ENCODE assay signal across 43 cellular contexts in genomic region chr7:99893280-99893679, GRCh38. TPM values are rescaled to one million over a fixed set of nuclear protein-coding genes. Genes with fewer than 3 reads are reported as not detected.
"Had no signal": no experiment of that assay in that cellular context is flagged by ENCODE, and none has a peak within 500 bp of the region (broad histone marks: within the 10 kb centered on the region; RNA-seq: fewer than 3 reads in every experiment).

No MANE protein-coding gene starts in this region.

- H3K4me3 Mint-ChIP-seq: activated naive CD4-positive, alpha-beta T cell treated with anti-CD3 and anti-CD28 coated beads for 36 hours; activated naive CD4-positive, alpha-beta T cell treated with anti-CD3 and anti-CD28 coated beads, Interleukin-2, amount 10 ng/mL, durations not matched to agents 7 days and 5 days; activated naive CD4-positive, alpha-beta T cell treated with anti-CD3 and anti-CD28 coated beads, Interleukin-2, amount 50 U/mL, for 24 hours; activated naive CD8-positive, alpha-beta T cell treated with anti-CD3 and anti-CD28 coated beads for 36 hours; activated naive CD8-positive, alpha-beta T cell treated with anti-CD3 and anti-CD28 coated beads, Interleukin-2, amount 10 ng/mL, durations not matched to agents 7 days and 5 days; activated T-cell treated with anti-CD3 and anti-CD28 coated beads, Interleukin-2, amount 50 U/mL, for 24 hours; activated T-cell treated with anti-CD3 and anti-CD28 coated beads, Interleukin-2, amount 50 U/mL, for 4 hours; activated T-cell treated with anti-CD3 and anti-CD28 coated beads, Interleukin-2, amount 50 U/mL, for 72 hours; activated T-helper 1 cell treated with anti-CD3 and anti-CD28 coated beads, Interleukin-12 subunit alpha, Interleukin-12 subunit beta, Interleukin-2, Interleukin-4 antibody, amounts not matched to agents 30 ng/mL and 10 ng/mL and 1 ng/mL, durations not matched to agents 14 hours and 24 hours and 36 hours; activated T-helper 17 cell treated with anti-CD3 and anti-CD28 coated beads, Interleukin-2, amount 50 U/mL, for 72 hours; brain had no signal

- DNase-seq: activated effector memory CD4-positive, alpha-beta T cell treated with anti-CD3 and anti-CD28 coated beads, Interleukin-2, amount 50 U/mL, for 16 hours; activated effector memory CD4-positive, alpha-beta T cell treated with Interleukin-2 at 50 U/mL for 16 hours; activated gamma-delta T cell; activated gamma-delta T cell treated with Interleukin-2 at 50 U/mL for 16 hours; activated naive CD4-positive, alpha-beta T cell; activated naive CD4-positive, alpha-beta T cell treated with anti-CD3 and anti-CD28 coated beads for 36 hours; activated naive CD4-positive, alpha-beta T cell treated with anti-CD3 and anti-CD28 coated beads, Interleukin-2, amount 10 ng/mL, durations not matched to agents 7 days and 5 days; activated naive CD4-positive, alpha-beta T cell treated with anti-CD3 and anti-CD28 coated beads, Interleukin-2, amount 50 U/mL, for 16 hours; activated naive CD4-positive, alpha-beta T cell treated with Interleukin-2 at 50 U/mL for 16 hours; activated naive CD8-positive, alpha-beta T cell treated with anti-CD3 and anti-CD28 coated beads for 36 hours; activated naive CD8-positive, alpha-beta T cell treated with anti-CD3 and anti-CD28 coated beads, Interleukin-2, amount 10 ng/mL, durations not matched to agents 7 days and 5 days; activated T-cell treated with anti-CD3 and anti-CD28 coated beads, Interleukin-2, amount 50 U/mL, for 1 hour; activated T-cell treated with anti-CD3 and anti-CD28 coated beads, Interleukin-2, amount 50 U/mL, for 24 hours; activated T-cell treated with anti-CD3 and anti-CD28 coated beads, Interleukin-2, amount 50 U/mL, for 4 hours; activated T-cell treated with anti-CD3 and anti-CD28 coated beads, Interleukin-2, amount 50 U/mL, for 48 hours; activated T-cell treated with anti-CD3 and anti-CD28 coated beads, Interleukin-2, amount 50 U/mL, for 72 hours; adrenal gland; amniotic stem cell; amygdala; anterior cingulate cortex; aorta; body of pancreas; brain microvascular endothelial cell; caudate nucleus; central memory CD4-positive, alpha-beta T cell; cerebellar nuclear complex; colonic mucosa had no signal

- H3K27ac Mint-ChIP-seq: activated naive CD4-positive, alpha-beta T cell treated with anti-CD3 and anti-CD28 coated beads for 36 hours; activated naive CD4-positive, alpha-beta T cell treated with anti-CD3 and anti-CD28 coated beads, Interleukin-2, amount 10 ng/mL, durations not matched to agents 7 days and 5 days; activated naive CD4-positive, alpha-beta T cell treated with anti-CD3 and anti-CD28 coated beads, Interleukin-2, amount 50 U/mL, for 24 hours; activated naive CD8-positive, alpha-beta T cell treated with anti-CD3 and anti-CD28 coated beads for 36 hours; activated naive CD8-positive, alpha-beta T cell treated with anti-CD3 and anti-CD28 coated beads, Interleukin-2, amount 10 ng/mL, durations not matched to agents 7 days and 5 days; activated T-cell treated with anti-CD3 and anti-CD28 coated beads, Interleukin-2, amount 50 U/mL, for 24 hours; activated T-cell treated with anti-CD3 and anti-CD28 coated beads, Interleukin-2, amount 50 U/mL, for 72 hours; activated T-helper 1 cell treated with anti-CD3 and anti-CD28 coated beads, Interleukin-12 subunit alpha, Interleukin-12 subunit beta, Interleukin-2, Interleukin-4 antibody, amounts not matched to agents 30 ng/mL and 10 ng/mL and 1 ng/mL, durations not matched to agents 14 hours and 24 hours and 36 hours; activated T-helper 17 cell treated with anti-CD3 and anti-CD28 coated beads, Interleukin-2, amount 50 U/mL, for 72 hours; activated T-helper 2 cell treated with anti-CD3 and anti-CD28 coated beads, Interferon-gamma antibody, Interleukin-2, Interleukin-4, amounts not matched to agents 10 μg/mL and 5 μg/mL and 100 μg/mL, durations not matched to agents 14 hours and 24 hours and 36 hours; brain had no signal

- H3K27ac ChIP-seq: adrenal gland, ascending aorta, body of pancreas, brain microvascular endothelial cell, breast epithelium, cardiac muscle cell, colonic mucosa had no signal

- H3K27me3 ChIP-seq: adrenal gland, ascending aorta, body of pancreas, brain microvascular endothelial cell, breast epithelium, cardiac muscle cell, colonic mucosa had no signal

- H3K4me1 Mint-ChIP-seq: brain had no signal

- H3K36me3 Mint-ChIP-seq: brain had no signal

- ATAC-seq: activated naive CD4-positive, alpha-beta T cell treated with anti-CD3 and anti-CD28 coated beads, Interleukin-2, amount 50 U/mL, for 72 hours; activated T-cell treated with anti-CD3 and anti-CD28 coated beads, Interleukin-2, amount 50 U/mL, for 4 hours; activated T-cell treated with anti-CD3 and anti-CD28 coated beads, Interleukin-2, amount 50 U/mL, for 72 hours; activated T-helper 17 cell treated with anti-CD3 and anti-CD28 coated beads, Interleukin-2, amount 50 U/mL, for 72 hours; body of pancreas had no signal

- H3K36me3 ChIP-seq: breast epithelium, cardiac muscle cell, colonic mucosa had no signal

- H3K4me3 ChIP-seq: adrenal gland, ascending aorta, body of pancreas, breast epithelium, cardiac muscle cell, colonic mucosa had no signal

- H3K9me3 ChIP-seq: adrenal gland, ascending aorta, body of pancreas, breast epithelium, colonic mucosa had no signal

- H3K4me1 ChIP-seq: ascending aorta, body of pancreas, breast epithelium, colonic mucosa had no signal

- H3K9me3 Mint-ChIP-seq: activated naive CD4-positive, alpha-beta T cell treated with anti-CD3 and anti-CD28 coated beads for 36 hours; activated naive CD4-positive, alpha-beta T cell treated with anti-CD3 and anti-CD28 coated beads, Interleukin-2, amount 50 U/mL, for 24 hours; activated T-cell treated with anti-CD3 and anti-CD28 coated beads, Interleukin-2, amount 50 U/mL, for 24 hours; activated T-cell treated with anti-CD3 and anti-CD28 coated beads, Interleukin-2, amount 50 U/mL, for 4 hours; activated T-helper 17 cell treated with anti-CD3 and anti-CD28 coated beads, Interleukin-2, amount 50 U/mL, for 72 hours had no signal

- H3K27me3 Mint-ChIP-seq: activated naive CD4-positive, alpha-beta T cell treated with anti-CD3 and anti-CD28 coated beads, Interleukin-2, amount 10 ng/mL, durations not matched to agents 7 days and 5 days; activated naive CD4-positive, alpha-beta T cell treated with anti-CD3 and anti-CD28 coated beads, Interleukin-2, amount 50 U/mL, for 24 hours; activated naive CD8-positive, alpha-beta T cell treated with anti-CD3 and anti-CD28 coated beads for 36 hours; activated naive CD8-positive, alpha-beta T cell treated with anti-CD3 and anti-CD28 coated beads, Interleukin-2, amount 10 ng/mL, durations not matched to agents 7 days and 5 days; activated T-cell treated with anti-CD3 and anti-CD28 coated beads, Interleukin-2, amount 50 U/mL, for 24 hours; activated T-helper 17 cell treated with anti-CD3 and anti-CD28 coated beads, Interleukin-2, amount 50 U/mL, for 72 hours had no signal

- FAIRE-seq: astrocyte, colon had no signal

RNA-seq across cellular contexts. Expression of gene OR2AE1, which starts 16.4 kb away (rescaled TPM):
- total RNA-seq: activated naive CD4-positive, alpha-beta T cell treated with anti-CD3 and anti-CD28 coated beads for 36 hours; activated naive CD8-positive, alpha-beta T cell treated with anti-CD3 and anti-CD28 coated beads for 36 hours; ascending aorta; astrocyte; bronchial epithelial cell; cardiac muscle cell; cardiac septum; chondrocyte; colonic mucosa had no signal
- polyA plus RNA-seq: adipose tissue, adrenal gland, aorta, cardiac muscle cell had no signal

RNA-seq across cellular contexts. Expression of gene GJC3, which starts 36.1 kb away (rescaled TPM):
- total RNA-seq: activated naive CD8-positive, alpha-beta T cell treated with anti-CD3 and anti-CD28 coated beads, Interleukin-2, amount 10 ng/mL, durations not matched to agents 7 days and 5 days; activated T-helper 17 cell treated with anti-CD3 and anti-CD28 coated beads, Interleukin-2, amount 50 U/mL, for 72 hours; adrenal gland; ascending aorta; astrocyte; body of pancreas; bronchial epithelial cell; cardiac muscle cell; cardiac septum; cerebellum; chondrocyte; colonic mucosa had no signal
- polyA plus RNA-seq: aorta, cardiac muscle cell had no signal
